ENCODE assay signal across 2 cellular contexts in the genomic region with DNA sequence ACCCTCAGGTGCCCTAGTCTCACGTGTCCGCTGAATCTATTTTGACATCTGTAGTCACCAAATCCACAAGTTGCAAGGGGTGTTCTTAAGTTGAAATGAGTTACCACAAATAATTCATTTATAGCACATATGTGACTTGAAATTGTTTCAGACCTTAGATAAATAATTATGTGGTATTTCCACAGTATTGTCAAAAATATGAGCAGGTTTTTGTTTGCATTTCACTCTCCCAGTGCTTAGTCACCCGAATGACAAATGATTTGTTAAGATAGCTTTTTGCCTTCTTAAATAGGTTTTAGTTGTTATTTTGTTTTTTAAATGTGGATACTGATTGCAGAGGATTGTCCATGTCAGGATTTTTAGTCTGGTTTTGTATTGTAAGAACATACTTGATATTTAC.
TF ChIP-seq lines count a peak whose summit lies in the region.

No MANE protein-coding gene starts in this region.

TF ChIP-seq in SK-N-SH, 30 proteins besides CTCF, POLR2A, EP300 and RAD21 (continued from another document):
- TF ChIP-seq NRF1 (IDR thresholded peaks at IDR 0.05; ENCODE audit: low read depth, low read length): no peak

TF ChIP-seq in SK-N-SH treated with all-trans-retinoic acid at 6 μM for 48 hours, 23 proteins besides CTCF, POLR2A, EP300 and RAD21:
- no peak for TF ChIP-seq CREB5 (CRISPR knock-in tag; IDR thresholded peaks at IDR 0.05; ENCODE audit: low read depth)
- TF ChIP-seq PPARA (CRISPR knock-in tag; IDR thresholded peaks at IDR 0.05; ENCODE audit: borderline replicate concordance): no peak
- TF ChIP-seq RARB (CRISPR knock-in tag; IDR thresholded peaks at IDR 0.05): no peak
- TF ChIP-seq ARNTL (CRISPR knock-in tag; IDR thresholded peaks at IDR 0.05; ENCODE audit: borderline replicate concordance, low read depth): no peak
- no peak for TF ChIP-seq ZFP30 (CRISPR knock-in tag; IDR thresholded peaks at IDR 0.05)
- TF ChIP-seq SNAI2 (CRISPR knock-in tag; IDR thresholded peaks at IDR 0.05): no peak
- TF ChIP-seq ZNF565 (CRISPR knock-in tag; conservative IDR thresholded peaks at IDR 0.05; ENCODE audit: low read depth): no peak
- TF ChIP-seq ZNF8 (CRISPR knock-in tag; IDR thresholded peaks at IDR 0.05): no peak
- TF ChIP-seq ESRRG (CRISPR knock-in tag; IDR thresholded peaks at IDR 0.05): no peak
- TF ChIP-seq ISL1 (CRISPR knock-in tag; IDR thresholded peaks at IDR 0.05): no peak
